In genomic region chr7:20783131-20783715, GRCh38 we compare ENCODE assay signal across 16 cellular contexts. TPM values are rescaled to one million over a fixed set of nuclear protein-coding genes. Genes with fewer than 3 reads are reported as not detected.
A peak's percentile ranks its signal among the peaks of the same experiment; 100 is the strongest.
DNase-seq lines count a peak whose midpoint lies in the region; ATAC-seq and TF ChIP-seq lines count a peak whose summit lies in the region.
"Had no signal": no experiment of that assay in that cellular context is flagged by ENCODE, and none has a peak within 500 bp of the region (broad histone marks: within the 10 kb centered on the region; RNA-seq: fewer than 3 reads in every experiment).

No MANE protein-coding gene starts in this region.

- ATAC-seq in GM18909 (IDR thresholded peaks at IDR 0.05; ENCODE audit: poor library complexity, unreplicated experiment): peak; percentile 12
- ATAC-seq: CD8-positive, alpha-beta T cell; K562 had no signal

- H3K27ac Mint-ChIP-seq in glutamatergic neuron (ENCODE audit: unreplicated experiment): no peak overlapping the region
- H3K27ac Mint-ChIP-seq in neural progenitor cell: peak overlapping the region; percentile 93
- H3K27ac Mint-ChIP-seq: CD8-positive, alpha-beta T cell; T-cell had no signal

- peaks cover 45% of the 10 kb centered on the region for H3K4me1 ChIP-seq in HUES64 (ENCODE audit: insufficient read depth, low read length)
- H3K4me1 ChIP-seq in neural progenitor cell: peaks cover 46% of the 10 kb centered on the region
- H3K4me1 ChIP-seq in SJCRH30: no peaks in the 10 kb centered on the region; the same call in 1 of the 2 replicates

- DNase-seq in glutamatergic neuron (no peak), neural progenitor cell (ENCODE audit: low spot score) (no peak), pons (ENCODE audit: low spot score) (no peak), SJCRH30 (no peak), ureter (ENCODE audit: low spot score) (no peak)
- DNase-seq: CD8-positive, alpha-beta T cell; effector memory CD4-positive, alpha-beta T cell; NCI-H1105 treated with DMSO at 0.1 percent for 48 hours; NCI-H446 treated with DMSO at 0.1 percent for 48 hours; stimulated activated CD4-positive, alpha-beta T cell treated with anti-CD3 and anti-CD28 coated beads, Interleukin-4, amount 100 ng/mL, for 24 hours; T-cell; uterus had no signal

- peaks cover 85% of the 10 kb centered on the region for H3F3A ChIP-seq in neural progenitor cell (ENCODE audit: low read depth)

- TF ChIP-seq CTCF in glutamatergic neuron (IDR thresholded peaks at IDR 0.05; ENCODE audit: partially characterized antibody, unreplicated experiment): no peak
- TF ChIP-seq CTCF in neural progenitor cell (IDR thresholded peaks at IDR 0.05): no peak

- peaks cover 25% of the 10 kb centered on the region for H3K27me3 Mint-ChIP-seq in glutamatergic neuron (ENCODE audit: unreplicated experiment)
- peaks cover 45% of the 10 kb centered on the region for H3K27me3 Mint-ChIP-seq in neural progenitor cell (ENCODE audit: insufficient read depth, low read depth)

- H3K4me3 ChIP-seq in HUES64 (ENCODE audit: low read length) (peak overlapping the region; percentile 75), neural progenitor cell (peak overlapping the region; percentile 94), SJCRH30 (no peak overlapping the region)
- H3K4me3 ChIP-seq: K562, uterus had no signal

- under 1% methylated on average over 14 of the region's 18 CpGs for WGBS in HUES64

- H3K4me1 Mint-ChIP-seq in glutamatergic neuron (ENCODE audit: low read depth, unreplicated experiment) (peaks cover 8% of the 10 kb centered on the region), neural progenitor cell (peaks cover 55% of the 10 kb centered on the region)

- H3K9me3 Mint-ChIP-seq in glutamatergic neuron (ENCODE audit: unreplicated experiment): peaks cover 9% of the 10 kb centered on the region
- peaks cover 3% of the 10 kb centered on the region for H3K9me3 Mint-ChIP-seq in neural progenitor cell
- H3K9me3 Mint-ChIP-seq: activated T-helper 2 cell treated with anti-CD3 and anti-CD28 coated beads, Interferon-gamma antibody, Interleukin-2, Interleukin-4, amounts not matched to agents 10 μg/mL and 5 μg/mL and 100 μg/mL, durations not matched to agents 14 hours and 24 hours and 36 hours had no signal

- peak overlapping the region; percentile 83 for H3K4me2 ChIP-seq in neural progenitor cell

- peaks cover 67% of the 10 kb centered on the region for H3K79me2 ChIP-seq in neural progenitor cell (ENCODE audit: low read depth)

- H4K20me1 ChIP-seq in neural progenitor cell (ENCODE audit: low read depth): peaks cover 75% of the 10 kb centered on the region

- H2AFZ ChIP-seq in neural progenitor cell (replicated peaks): no peak overlapping the region

- H3K36me3 ChIP-seq in HUES64 (ENCODE audit: insufficient read depth, low read length) (peaks cover 6% of the 10 kb centered on the region; the same call in 1 of the 2 replicates), neural progenitor cell (peaks cover 11% of the 10 kb centered on the region), SJCRH30 (no peaks in the 10 kb centered on the region)
- H3K36me3 ChIP-seq: uterus had no signal

- H3K4me3 Mint-ChIP-seq in glutamatergic neuron (ENCODE audit: unreplicated experiment) (peak overlapping the region; percentile 81), neural progenitor cell (peak overlapping the region; percentile 95)

- H3K9ac ChIP-seq in HUES64 (ENCODE audit: low read depth, low read length): peak overlapping the region; percentile 87
- H3K9ac ChIP-seq in neural progenitor cell: no peak overlapping the region

- H3K27me3 ChIP-seq in HUES64 (ENCODE audit: insufficient read depth, low read length): peaks cover 55% of the 10 kb centered on the region
- H3K27me3 ChIP-seq in neural progenitor cell: peaks cover 57% of the 10 kb centered on the region
- H3K27me3 ChIP-seq in SJCRH30: no peaks in the 10 kb centered on the region

- H3K36me3 Mint-ChIP-seq in glutamatergic neuron (ENCODE audit: unreplicated experiment) (no peaks in the 10 kb centered on the region), neural progenitor cell (peaks cover 9% of the 10 kb centered on the region)
- H3K36me3 Mint-ChIP-seq: CD8-positive, alpha-beta T cell; T-cell had no signal

- H3K27ac ChIP-seq in HUES64 (ENCODE audit: low read depth, low read length): peak overlapping the region; percentile 95
- no peak overlapping the region for H3K27ac ChIP-seq in neural progenitor cell
- no peak overlapping the region for H3K27ac ChIP-seq in SJCRH30
- H3K27ac ChIP-seq: uterus had no signal

- H3K9me3 ChIP-seq in HUES64 (ENCODE audit: insufficient read depth, low read depth, low read length) (no peaks in the 10 kb centered on the region), neural progenitor cell (ENCODE audit: low read depth) (no peaks in the 10 kb centered on the region), SJCRH30 (replicated peaks) (no peaks in the 10 kb centered on the region)
- H3K9me3 ChIP-seq: uterus had no signal

RNA-seq across cellular contexts. Expression of gene SP8, which starts 3.5 kb away (rescaled TPM):
- polyA plus RNA-seq in HUES64 (2013, experiment 1 of 2): 10.7 TPM
- 15.0 TPM for polyA plus RNA-seq in HUES64 (2013, experiment 2 of 2)
- total RNA-seq in glutamatergic neuron (ENCODE audit: unreplicated experiment) (not detected), neural progenitor cell (ENCODE audit: low replicate concordance) (19.8 and 60.7 TPM in 2 replicates), ureter (not detected)
- 2.5 and 2.8 TPM in 2 replicates for total RNA-seq in SJCRH30 (2014; rRNA removed; shearing (Covaris generic))
- total RNA-seq: activated T-helper 2 cell treated with anti-CD3 and anti-CD28 coated beads, Interferon-gamma antibody, Interleukin-2, Interleukin-4, amounts not matched to agents 10 μg/mL and 5 μg/mL and 100 μg/mL, durations not matched to agents 14 hours and 24 hours and 36 hours; CD8-positive, alpha-beta T cell; uterus had no signal
